Comparison of ENCODE assay signal across 15 cellular contexts in genomic region chr3:186194451-186194811, GRCh38.
A peak's percentile ranks its signal among the peaks of the same experiment; 100 is the strongest.
DNase-seq lines count a peak whose midpoint lies in the region; ATAC-seq and TF ChIP-seq lines count a peak whose summit lies in the region.
"Had no signal": no experiment of that assay in that cellular context is flagged by ENCODE, and none has a peak within 500 bp of the region (broad histone marks: within the 10 kb centered on the region; RNA-seq: fewer than 3 reads in every experiment).

No MANE protein-coding gene starts in this region.

- H3K36me3 Mint-ChIP-seq in GM23338 (ENCODE audit: low read depth) (no peaks in the 10 kb centered on the region), progenitor cell of endocrine pancreas (ENCODE audit: insufficient read depth) (no peaks in the 10 kb centered on the region)
- no peaks in the 10 kb centered on the region for H3K36me3 Mint-ChIP-seq in activated naive CD8-positive, alpha-beta T cell treated with anti-CD3 and anti-CD28 coated beads, Interleukin-2, amount 10 ng/mL, durations not matched to agents 7 days and 5 days

- intact Hi-C loops in spleen (cut with DNase I; ENCODE audit: low total_unique reads) = no loop called here
- intact Hi-C loops in A673 (cut with micrococcal nuclease; ENCODE audit: unreplicated experiment) = no loop called here

- H3K27me3 Mint-ChIP-seq in GM23338 (ENCODE audit: insufficient read depth, low read depth, poor library complexity) (peaks cover 43% of the 10 kb centered on the region), progenitor cell of endocrine pancreas (peaks cover 52% of the 10 kb centered on the region)
- peaks cover 35% of the 10 kb centered on the region for H3K27me3 Mint-ChIP-seq in activated naive CD8-positive, alpha-beta T cell treated with anti-CD3 and anti-CD28 coated beads, Interleukin-2, amount 10 ng/mL, durations not matched to agents 7 days and 5 days

- H3K27ac ChIP-seq in GM23338 (ENCODE audit: low read depth) (no peak overlapping the region), iPS-20b (ENCODE audit: low read length) (no peak overlapping the region), RWPE1 (no peak overlapping the region), spleen (no peak overlapping the region), A673 (ENCODE audit: low read depth, low read length, poor library complexity, severe bottlenecking) (no peak overlapping the region)
- H3K27ac ChIP-seq: BLaER1 treated with 17β-estradiol and CSF1 and Interleukin-3, amounts not matched to agents 10 nM and 100 nM; VCaP had no signal

- peak overlapping the region; percentile 63; the same call in 1 of the 2 replicates for H3K9ac ChIP-seq in iPS-20b (ENCODE audit: low read depth, low read length)
- H3K9ac ChIP-seq: BLaER1 treated with 17β-estradiol and CSF1 and Interleukin-3, amounts not matched to agents 10 nM and 100 nM had no signal

- H3K27ac Mint-ChIP-seq in GM23338 (no peak overlapping the region), progenitor cell of endocrine pancreas (peak overlapping the region; percentile 68)
- no peak overlapping the region for H3K27ac Mint-ChIP-seq in activated naive CD8-positive, alpha-beta T cell treated with anti-CD3 and anti-CD28 coated beads, Interleukin-2, amount 10 ng/mL, durations not matched to agents 7 days and 5 days

- POLR2A ChIA-PET in activated naive CD8-positive, alpha-beta T cell treated with anti-CD3 and anti-CD28 coated beads, Interleukin-2, amount 10 ng/mL, durations not matched to agents 7 days and 5 days (lab: Charles Lee) = interaction anchor here (0.6 kb wide), 1 partner anchor 251 kb away, joined by 3 read pairs; no protein-coding TSS in a partner anchor
- POLR2A ChIA-PET in RWPE1 (lab: Yijun Ruan, JAX; ENCODE audit: low non-redundant PET) (no interaction called here), A673 (lab: Charles Lee; ENCODE audit: low non-redundant PET) (no interaction called here)

- TF ChIP-seq POLR2A in spleen (IDR thresholded peaks at IDR 0.05) = no peak

- no peaks in the 10 kb centered on the region for H3K9me3 ChIP-seq in iPS-20b (ENCODE audit: insufficient read depth, low read depth, low read length)
- H3K9me3 ChIP-seq in spleen = no peaks in the 10 kb centered on the region
- H3K9me3 ChIP-seq in A673 (ENCODE audit: low read depth, low read length, poor library complexity, severe bottlenecking) = no peaks in the 10 kb centered on the region

- H3K27me3 ChIP-seq in GM23338 (ENCODE audit: insufficient read depth) (peaks cover 87% of the 10 kb centered on the region), iPS-20b (ENCODE audit: insufficient read depth, low read length) (peaks cover 94% of the 10 kb centered on the region), spleen (replicated peaks in 1 of 7) (peaks cover 0 to 53% (median 23%) of the 10 kb centered on the region in 7 donors), A673 (replicated peaks; ENCODE audit: insufficient read depth, low read depth, low read length, poor library complexity) (no peaks in the 10 kb centered on the region)

- H3K4me3 ChIP-seq in GM23338 = peak overlapping the region; percentile 83
- H3K4me3 ChIP-seq in iPS-20b (ENCODE audit: low read length) = peak overlapping the region; percentile 71; the same call in 1 of the 2 replicates
- H3K4me3 ChIP-seq in spleen = peak overlapping the region in 3 of 8 donors; percentile 25 to 55 (median 34)
- H3K4me3 ChIP-seq in A673 (ENCODE audit: low read depth, low read length, poor library complexity, severe bottlenecking) = no peak overlapping the region
- H3K4me3 ChIP-seq: BLaER1 treated with 17β-estradiol and CSF1 and Interleukin-3, amounts not matched to agents 10 nM and 100 nM; K562; lung had no signal

- H3K9me2 ChIP-seq in GM23338 (ENCODE audit: insufficient read depth) = no peaks in the 10 kb centered on the region

- 22 to 31% (median 27%) methylated on average over 10 of the region's 10 CpGs for WGBS in spleen, 5 donors

- H3K79me2 ChIP-seq in GM23338 (replicated peaks; ENCODE audit: insufficient read depth) = no peaks in the 10 kb centered on the region

- no peak for DNase-seq in GM23338 (ENCODE audit: low spot score)
- DNase-seq in activated naive CD8-positive, alpha-beta T cell treated with anti-CD3 and anti-CD28 coated beads, Interleukin-2, amount 10 ng/mL, durations not matched to agents 7 days and 5 days = no peak
- DNase-seq in progenitor cell of endocrine pancreas (ENCODE audit: low spot score, unreplicated experiment) = no peak
- DNase-seq in RWPE1 (ENCODE audit: low spot score) = no peak
- no peak for DNase-seq in spleen
- DNase-seq in A673 (ENCODE audit: low spot score) = no peak
- DNase-seq: activated gamma-delta T cell; effector CD4-positive, alpha-beta T cell; NCI-H1048; stimulated activated naive CD4-positive, alpha-beta T cell had no signal

- ATAC-seq in GM23338 = peak; percentile 22
- ATAC-seq in activated naive CD8-positive, alpha-beta T cell treated with anti-CD3 and anti-CD28 coated beads, Interleukin-2, amount 10 ng/mL, durations not matched to agents 7 days and 5 days (ENCODE audit: low read depth) = no peak
- ATAC-seq: K562 had no signal

- peak overlapping the region; percentile 96 for H3K4me2 ChIP-seq in GM23338
- H3K4me2 ChIP-seq: BLaER1 treated with 17β-estradiol and CSF1 and Interleukin-3, amounts not matched to agents 10 nM and 100 nM had no signal

- no peaks in the 10 kb centered on the region for H3K9me3 Mint-ChIP-seq in GM23338
- H3K9me3 Mint-ChIP-seq in activated naive CD8-positive, alpha-beta T cell treated with anti-CD3 and anti-CD28 coated beads, Interleukin-2, amount 10 ng/mL, durations not matched to agents 7 days and 5 days = no peaks in the 10 kb centered on the region
- no peaks in the 10 kb centered on the region for H3K9me3 Mint-ChIP-seq in progenitor cell of endocrine pancreas (ENCODE audit: low read depth)

- H2AFZ ChIP-seq in GM23338 = peak overlapping the region; percentile 99

- H3K4me1 Mint-ChIP-seq in GM23338 (peaks cover 15% of the 10 kb centered on the region; the same call in 2 of the 3 replicates), progenitor cell of endocrine pancreas (ENCODE audit: low read depth) (peaks cover 2% of the 10 kb centered on the region)
- H3K4me1 Mint-ChIP-seq in activated naive CD8-positive, alpha-beta T cell treated with anti-CD3 and anti-CD28 coated beads, Interleukin-2, amount 10 ng/mL, durations not matched to agents 7 days and 5 days = peaks cover 2% of the 10 kb centered on the region

- 0 out of 2 replicates have a peak, but pooled peaks cover 1% of the 10 kb centered on the region for H4K20me1 ChIP-seq in GM23338 (replicated peaks; ENCODE audit: insufficient read depth)
- H4K20me1 ChIP-seq: BLaER1 treated with 17β-estradiol and CSF1 and Interleukin-3, amounts not matched to agents 10 nM and 100 nM had no signal

- H3K4me3 Mint-ChIP-seq in GM23338 = peak overlapping the region; percentile 75
- peak overlapping the region; percentile 31 for H3K4me3 Mint-ChIP-seq in activated naive CD8-positive, alpha-beta T cell treated with anti-CD3 and anti-CD28 coated beads, Interleukin-2, amount 10 ng/mL, durations not matched to agents 7 days and 5 days
- peak overlapping the region; percentile 69 for H3K4me3 Mint-ChIP-seq in progenitor cell of endocrine pancreas (ENCODE audit: low read depth)

- H3K36me3 ChIP-seq in GM23338 (ENCODE audit: insufficient read depth) (no peaks in the 10 kb centered on the region), iPS-20b (ENCODE audit: insufficient read depth, low read depth, low read length) (no peaks in the 10 kb centered on the region), spleen (peaks cover 0 to 13% (median 0%) of the 10 kb centered on the region in 6 donors), A673 (ENCODE audit: insufficient read depth, low read length, poor library complexity, severe bottlenecking) (no peaks in the 10 kb centered on the region)

- H3F3A ChIP-seq in GM23338 (replicated peaks; ENCODE audit: low read depth) = peaks cover 6% of the 10 kb centered on the region; the same call in 1 of the 2 replicates

- CTCF ChIA-PET in RWPE1 (lab: Yijun Ruan, JAX) (interaction anchor here (0.6 kb wide), 1 partner anchor 169 kb away, joined by 4 read pairs; no protein-coding TSS in a partner anchor), A673 (lab: Charles Lee) (no interaction called here)

- no TSS peak for BruUV-seq in A673 (replicated peaks; lab: Mats Ljungman, UMichigan)

- H3K4me1 ChIP-seq in GM23338 (ENCODE audit: insufficient read depth) (peaks cover 12% of the 10 kb centered on the region), iPS-20b (ENCODE audit: insufficient read depth, low read length) (peaks cover 7% of the 10 kb centered on the region; the same call in 1 of the 2 replicates), spleen (peaks cover 0 to 17% (median 12%) of the 10 kb centered on the region in 6 donors), A673 (ENCODE audit: insufficient read depth, low read length, poor library complexity, severe bottlenecking) (no peaks in the 10 kb centered on the region)

- TF ChIP-seq CTCF in GM23338 (conservative IDR thresholded peaks at IDR 0.05; ENCODE audit: low read depth in 2 of 2) (no peak), progenitor cell of endocrine pancreas (IDR thresholded peaks at IDR 0.05; ENCODE audit: unreplicated experiment) (no peak), RWPE1 (conservative IDR thresholded peaks at IDR 0.05; ENCODE audit: low read depth) (no peak), spleen (IDR thresholded peaks at IDR 0.05 in 8 of 11, conservative IDR thresholded peaks at IDR 0.05 in 3 of 11) (no peak), A673 (conservative IDR thresholded peaks at IDR 0.05; ENCODE audit: low read depth, low read length) (no peak)

TF ChIP-seq in GM23338, 12 proteins besides CTCF, POLR2A, EP300 and RAD21 (continues in another document):
- TF ChIP-seq EZH2 (IDR thresholded peaks at IDR 0.05; ENCODE audit: low read depth, unreplicated experiment) (no peak), ZNF114 (CRISPR knock-in tag; IDR thresholded peaks at IDR 0.05) (no peak), CREB1 (CRISPR knock-in tag; IDR thresholded peaks at IDR 0.05; ENCODE audit: low read depth) (no peak), STAT1 (IDR thresholded peaks at IDR 0.05; ENCODE audit: unreplicated experiment) (no peak), EZH2phosphoT487 (IDR thresholded peaks at IDR 0.05; ENCODE audit: unreplicated experiment) (no peak), POLR2AphosphoS5 (IDR thresholded peaks at IDR 0.05; ENCODE audit: low read depth) (no peak), JUNB (IDR thresholded peaks at IDR 0.05; ENCODE audit: unreplicated experiment) (no peak), NANOG (IDR thresholded peaks at IDR 0.05; ENCODE audit: borderline replicate concordance) (no peak)
